19 cellular contexts compared by ENCODE assay signal in genomic region chr4:152281822-152282221, GRCh38.
DNase-seq lines count a peak whose midpoint lies in the region; ATAC-seq and TF ChIP-seq lines count a peak whose summit lies in the region.
"Had no signal": no experiment of that assay in that cellular context is flagged by ENCODE, and none has a peak within 500 bp of the region (broad histone marks: within the 10 kb centered on the region; RNA-seq: fewer than 3 reads in every experiment).

No MANE protein-coding gene starts in this region.

- intact Hi-C loops in activated CD4-positive, alpha-beta T cell treated with anti-CD3 and anti-CD28 coated beads for 36 hours (cut with DNase I, micrococcal nuclease): no loop called here
- intact Hi-C loops in prostate gland (cut with DNase I): no loop called here

- no peak for DNase-seq in activated CD4-positive, alpha-beta T cell treated with anti-CD3 and anti-CD28 coated beads for 36 hours
- DNase-seq in activated CD4-positive, alpha-beta T cell treated with anti-CD3 and anti-CD28 coated beads, Interleukin-2, amount 50 U/mL, for 48 hours: no peak
- no peak for DNase-seq in activated naive CD8-positive, alpha-beta T cell treated with anti-CD3 and anti-CD28 coated beads, Interleukin-2, amount 50 U/mL, for 24 hours
- DNase-seq in activated CD4-positive, alpha-beta memory T cell treated with anti-CD3 and anti-CD28 coated beads, Interleukin-2, amount 10 ng/mL, durations not matched to agents 7 days and 5 days: no peak
- DNase-seq in NCI-H1105 (lab: John Stamatoyannopoulos, UW): no peak
- no peak for DNase-seq in prostate gland (ENCODE audit: low spot score)
- DNase-seq: BE2C, GF-D8, GM23248, Kasumi-1, NCI-H187, NCI-H226, NCI-H526 treated with DMSO at 0.1 percent for 48 hours, OCI-M1 had no signal

- no peak overlapping the region for H3K4me3 Mint-ChIP-seq in activated CD4-positive, alpha-beta T cell treated with anti-CD3 and anti-CD28 coated beads for 36 hours
- no peak overlapping the region for H3K4me3 Mint-ChIP-seq in activated naive CD8-positive, alpha-beta T cell
- no peak overlapping the region for H3K4me3 Mint-ChIP-seq in activated naive CD8-positive, alpha-beta T cell treated with anti-CD3 and anti-CD28 coated beads, Interleukin-2, amount 50 U/mL, for 24 hours
- H3K4me3 Mint-ChIP-seq in activated CD4-positive, alpha-beta memory T cell treated with anti-CD3 and anti-CD28 coated beads, Interleukin-2, amount 10 ng/mL, durations not matched to agents 7 days and 5 days: no peak overlapping the region
- H3K4me3 Mint-ChIP-seq: IgD-negative memory B cell had no signal

- H3K9me3 ChIP-seq in prostate gland: no peaks in the 10 kb centered on the region
- H3K9me3 ChIP-seq: BE2C had no signal

- ATAC-seq in activated CD4-positive, alpha-beta T cell treated with anti-CD3 and anti-CD28 coated beads for 36 hours: no peak
- no peak for ATAC-seq in activated naive CD8-positive, alpha-beta T cell treated with anti-CD3 and anti-CD28 coated beads, Interleukin-2, amount 50 U/mL, for 24 hours
- ATAC-seq in activated CD4-positive, CD25-positive, alpha-beta regulatory T cell treated with anti-CD3 and anti-CD28 coated beads, Interleukin-2, amount 50 U/mL, for 24 hours: no peak
- ATAC-seq: HCT116 had no signal

- H3K4me3 ChIP-seq in prostate gland: no peak overlapping the region
- H3K4me3 ChIP-seq: GM23248 had no signal

- H3K27ac ChIP-seq in prostate gland: no peak overlapping the region
- H3K27ac ChIP-seq: 22Rv1, GM23248 had no signal

- H3K36me3 ChIP-seq in prostate gland: no peaks in the 10 kb centered on the region
- H3K36me3 ChIP-seq: BE2C had no signal

- H3K9me3 Mint-ChIP-seq in activated CD4-positive, alpha-beta T cell treated with anti-CD3 and anti-CD28 coated beads for 36 hours (ENCODE audit: low read depth): peaks cover 1% of the 10 kb centered on the region
- no peaks in the 10 kb centered on the region for H3K9me3 Mint-ChIP-seq in activated naive CD8-positive, alpha-beta T cell (ENCODE audit: low read depth)
- no peaks in the 10 kb centered on the region for H3K9me3 Mint-ChIP-seq in activated naive CD8-positive, alpha-beta T cell treated with anti-CD3 and anti-CD28 coated beads, Interleukin-2, amount 50 U/mL, for 24 hours
- H3K9me3 Mint-ChIP-seq in activated CD4-positive, alpha-beta memory T cell treated with anti-CD3 and anti-CD28 coated beads, Interleukin-2, amount 10 ng/mL, durations not matched to agents 7 days and 5 days: peaks cover 4% of the 10 kb centered on the region
- H3K9me3 Mint-ChIP-seq: IgD-negative memory B cell had no signal

- H3K4me1 ChIP-seq in prostate gland (replicated peaks): no peaks in the 10 kb centered on the region

- POLR2A ChIA-PET in activated CD4-positive, alpha-beta T cell treated with anti-CD3 and anti-CD28 coated beads for 36 hours (lab: Charles Lee): no interaction called here
- POLR2A ChIA-PET in activated CD4-positive, alpha-beta memory T cell treated with anti-CD3 and anti-CD28 coated beads, Interleukin-2, amount 10 ng/mL, durations not matched to agents 7 days and 5 days (lab: Charles Lee): interaction anchor here (1.1 kb wide), 1 partner anchor 19 kb away, joined by 3 read pairs; no protein-coding TSS in a partner anchor

- 83% methylated on average over 6 of the region's 6 CpGs for whole genome bisulfite sequencing in prostate gland

- TF ChIP-seq POLR2A in prostate gland (IDR thresholded peaks at IDR 0.05): no peak

- H3K27me3 Mint-ChIP-seq in activated CD4-positive, alpha-beta T cell treated with anti-CD3 and anti-CD28 coated beads for 36 hours: no peaks in the 10 kb centered on the region
- H3K27me3 Mint-ChIP-seq in activated naive CD8-positive, alpha-beta T cell: no peaks in the 10 kb centered on the region
- H3K27me3 Mint-ChIP-seq in activated naive CD8-positive, alpha-beta T cell treated with anti-CD3 and anti-CD28 coated beads, Interleukin-2, amount 50 U/mL, for 24 hours: no peaks in the 10 kb centered on the region
- H3K27me3 Mint-ChIP-seq in activated CD4-positive, alpha-beta memory T cell treated with anti-CD3 and anti-CD28 coated beads, Interleukin-2, amount 10 ng/mL, durations not matched to agents 7 days and 5 days: peaks cover 2% of the 10 kb centered on the region

- H3K36me3 Mint-ChIP-seq in activated CD4-positive, alpha-beta T cell treated with anti-CD3 and anti-CD28 coated beads for 36 hours (ENCODE audit: low read depth): no peaks in the 10 kb centered on the region
- H3K36me3 Mint-ChIP-seq in activated naive CD8-positive, alpha-beta T cell: peaks cover 7% of the 10 kb centered on the region
- no peaks in the 10 kb centered on the region for H3K36me3 Mint-ChIP-seq in activated naive CD8-positive, alpha-beta T cell treated with anti-CD3 and anti-CD28 coated beads, Interleukin-2, amount 50 U/mL, for 24 hours (ENCODE audit: low read depth)
- H3K36me3 Mint-ChIP-seq in activated CD4-positive, alpha-beta memory T cell treated with anti-CD3 and anti-CD28 coated beads, Interleukin-2, amount 10 ng/mL, durations not matched to agents 7 days and 5 days (ENCODE audit: low read depth): no peaks in the 10 kb centered on the region

- peak overlapping the region; percentile 56 for H3K27ac Mint-ChIP-seq in activated CD4-positive, alpha-beta T cell treated with anti-CD3 and anti-CD28 coated beads for 36 hours
- peak overlapping the region; percentile 67 for H3K27ac Mint-ChIP-seq in activated naive CD8-positive, alpha-beta T cell
- H3K27ac Mint-ChIP-seq in activated naive CD8-positive, alpha-beta T cell treated with anti-CD3 and anti-CD28 coated beads, Interleukin-2, amount 50 U/mL, for 24 hours: no peak overlapping the region
- H3K27ac Mint-ChIP-seq in activated CD4-positive, alpha-beta memory T cell treated with anti-CD3 and anti-CD28 coated beads, Interleukin-2, amount 10 ng/mL, durations not matched to agents 7 days and 5 days: peak overlapping the region; percentile 48
- H3K27ac Mint-ChIP-seq: IgD-negative memory B cell had no signal

- TF ChIP-seq CTCF in prostate gland (IDR thresholded peaks at IDR 0.05): no peak

- H3K4me1 Mint-ChIP-seq in activated CD4-positive, alpha-beta T cell treated with anti-CD3 and anti-CD28 coated beads for 36 hours: peaks cover 23% of the 10 kb centered on the region
- peaks cover 24% of the 10 kb centered on the region for H3K4me1 Mint-ChIP-seq in activated naive CD8-positive, alpha-beta T cell (ENCODE audit: low read depth)
- H3K4me1 Mint-ChIP-seq in activated naive CD8-positive, alpha-beta T cell treated with anti-CD3 and anti-CD28 coated beads, Interleukin-2, amount 50 U/mL, for 24 hours: peaks cover 7% of the 10 kb centered on the region
- H3K4me1 Mint-ChIP-seq in activated CD4-positive, alpha-beta memory T cell treated with anti-CD3 and anti-CD28 coated beads, Interleukin-2, amount 10 ng/mL, durations not matched to agents 7 days and 5 days: peaks cover 19% of the 10 kb centered on the region
- H3K4me1 Mint-ChIP-seq: IgD-negative memory B cell had no signal

- no peaks in the 10 kb centered on the region for H3K27me3 ChIP-seq in prostate gland (replicated peaks; ENCODE audit: insufficient read depth)
- H3K27me3 ChIP-seq: BE2C had no signal

- CTCF ChIA-PET in activated CD4-positive, alpha-beta T cell treated with anti-CD3 and anti-CD28 coated beads for 36 hours (lab: Charles Lee): interaction anchor here (1.0 kb wide), 1 partner anchor 236 kb away, joined by 4 read pairs; no protein-coding TSS in a partner anchor
- CTCF ChIA-PET in activated CD4-positive, alpha-beta memory T cell treated with anti-CD3 and anti-CD28 coated beads, Interleukin-2, amount 10 ng/mL, durations not matched to agents 7 days and 5 days (lab: Charles Lee): no interaction called here
